22 cellular contexts compared by ENCODE assay signal in the genomic region with DNA sequence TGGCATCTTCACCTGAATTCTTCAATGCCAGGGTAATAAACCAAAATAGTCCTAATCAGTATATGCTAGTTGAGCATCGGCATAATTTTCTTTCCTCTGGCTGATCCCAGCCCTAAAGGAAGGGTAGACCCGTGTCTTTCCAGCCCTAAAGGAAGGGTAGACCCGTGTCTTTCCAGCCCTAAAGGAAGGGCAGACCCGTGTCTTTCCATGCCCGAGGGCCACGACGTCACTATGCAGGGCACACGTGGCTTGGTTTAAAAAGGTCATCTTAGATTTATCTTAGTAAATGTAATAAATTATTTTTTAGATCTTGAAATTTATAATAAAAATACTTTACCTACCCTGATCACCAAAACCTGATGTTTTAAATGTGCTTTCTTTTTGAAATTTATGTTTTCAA.
"Had no signal": no experiment of that assay in that cellular context is flagged by ENCODE, and none has a peak within 500 bp of the region (broad histone marks: within the 10 kb centered on the region; RNA-seq: fewer than 3 reads in every experiment).

No MANE protein-coding gene starts in this region.

- H3K9me3 Mint-ChIP-seq: activated naive CD8-positive, alpha-beta T cell treated with anti-CD3 and anti-CD28 coated beads, Interleukin-2, amount 50 U/mL, for 24 hours; activated T-cell treated with anti-CD3 and anti-CD28 coated beads, Interleukin-2, amount 50 U/mL, for 72 hours; endodermal cell; nephron had no signal

- DNase-seq: activated CD4-positive, alpha-beta T cell treated with anti-CD3 and anti-CD28 coated beads for 36 hours; activated CD4-positive, alpha-beta T cell treated with anti-CD3 and anti-CD28 coated beads, Interleukin-2, amount 50 U/mL, for 4 hours; activated gamma-delta T cell; activated naive CD4-positive, alpha-beta T cell treated with anti-CD3 and anti-CD28 coated beads, Interleukin-2, amount 50 U/mL, for 16 hours; activated naive CD8-positive, alpha-beta T cell treated with anti-CD3 and anti-CD28 coated beads, Interleukin-2, amount 50 U/mL, for 24 hours; activated T-cell treated with anti-CD3 and anti-CD28 coated beads, Interleukin-2, amount 50 U/mL, for 72 hours; cortex of kidney; endodermal cell; heart right ventricle; kidney; ovary; spleen; stimulated activated CD4-positive, alpha-beta T cell treated with anti-CD3 and anti-CD28 coated beads, Interleukin-4, amount 100 ng/mL, for 1 hour; stimulated activated naive CD8-positive, alpha-beta T cell treated with anti-CD3 and anti-CD28 coated beads, Interleukin-15, Interleukin-2, amounts not matched to agents 100 U/mL and 50 U/mL, for 24 hours; T-helper 9 cell; upper lobe of right lung had no signal

- H3K4me3 Mint-ChIP-seq: activated CD4-positive, alpha-beta T cell treated with anti-CD3 and anti-CD28 coated beads for 36 hours; activated naive CD8-positive, alpha-beta T cell treated with anti-CD3 and anti-CD28 coated beads, Interleukin-2, amount 50 U/mL, for 24 hours; activated T-cell treated with anti-CD3 and anti-CD28 coated beads, Interleukin-2, amount 50 U/mL, for 72 hours; endodermal cell had no signal

- H3K4me1 ChIP-seq: prostate gland had no signal

- H3K27ac Mint-ChIP-seq: activated CD4-positive, alpha-beta T cell treated with anti-CD3 and anti-CD28 coated beads for 36 hours; activated naive CD8-positive, alpha-beta T cell treated with anti-CD3 and anti-CD28 coated beads, Interleukin-2, amount 50 U/mL, for 24 hours; activated T-cell treated with anti-CD3 and anti-CD28 coated beads, Interleukin-2, amount 50 U/mL, for 72 hours; endodermal cell had no signal

- H3K4me3 ChIP-seq: cardiac muscle cell, heart right ventricle, ovary, prostate gland, spleen, upper lobe of right lung had no signal

- ATAC-seq: activated CD4-positive, alpha-beta T cell treated with anti-CD3 and anti-CD28 coated beads for 36 hours; activated naive CD8-positive, alpha-beta T cell treated with anti-CD3 and anti-CD28 coated beads, Interleukin-2, amount 50 U/mL, for 24 hours; activated T-cell treated with anti-CD3 and anti-CD28 coated beads, Interleukin-2, amount 50 U/mL, for 72 hours; heart right ventricle; left lobe of liver; stimulated activated naive CD8-positive, alpha-beta T cell treated with anti-CD3 and anti-CD28 coated beads, Interleukin-15, Interleukin-2, amounts not matched to agents 100 U/mL and 50 U/mL, for 24 hours; upper lobe of right lung had no signal

- H3K36me3 ChIP-seq: ovary had no signal

- H3K27ac ChIP-seq: cardiac muscle cell, epithelial cell of prostate, neutrophil, ovary, prostate gland, spleen, upper lobe of right lung had no signal

- H3K9me3 ChIP-seq: heart right ventricle, neutrophil, ovary, prostate gland, spleen, upper lobe of right lung had no signal

- H3K27me3 Mint-ChIP-seq: activated CD4-positive, alpha-beta T cell treated with anti-CD3 and anti-CD28 coated beads for 36 hours; activated naive CD8-positive, alpha-beta T cell treated with anti-CD3 and anti-CD28 coated beads, Interleukin-2, amount 50 U/mL, for 24 hours had no signal

- H3K27me3 ChIP-seq: cardiac muscle cell, heart right ventricle, neutrophil, ovary, spleen, upper lobe of right lung had no signal
